Comparison of ENCODE assay signal across 8 cellular contexts in the genomic region with DNA sequence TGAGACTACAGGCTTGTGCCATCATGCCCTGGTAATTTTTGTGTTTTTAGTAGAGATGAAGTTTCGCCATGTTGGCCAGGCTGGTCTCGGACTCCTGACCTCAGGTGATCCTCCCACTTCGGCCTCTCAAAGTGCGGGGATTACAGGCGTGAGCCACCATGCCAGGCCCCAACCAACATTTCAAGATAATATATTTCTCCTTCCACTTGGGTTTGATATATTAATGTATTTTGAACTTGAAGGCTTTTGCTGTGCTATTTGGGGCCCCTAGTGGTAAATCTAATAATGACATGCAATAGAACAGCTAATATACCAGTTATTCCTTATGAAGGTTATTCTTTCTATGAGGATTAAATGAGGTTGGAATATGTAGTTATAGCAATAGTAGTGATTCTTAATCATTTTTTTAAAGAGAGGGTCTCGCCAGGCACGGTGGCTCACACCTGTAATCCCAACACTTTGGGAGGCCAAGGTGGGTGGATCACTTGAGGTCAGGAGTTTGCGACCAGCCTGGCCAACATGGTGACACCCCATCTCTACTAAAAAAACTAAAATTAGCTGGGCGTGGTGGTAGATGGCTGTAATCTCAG. TPM values are rescaled to one million over a fixed set of nuclear protein-coding genes. Genes with fewer than 3 reads are reported as not detected.
DNase-seq lines count a peak whose midpoint lies in the region; ATAC-seq and TF ChIP-seq lines count a peak whose summit lies in the region.
"Not testable (repeated sequence)": the region's sequence is repeated elsewhere in the genome, so short reads cannot be mapped to it uniquely, and the experiment has no call there.

No MANE protein-coding gene starts in this region.

- POLR2A ChIA-PET in CD4-positive, alpha-beta T cell (lab: Charles Lee); T-cell (lab: Charles Lee): not testable (repeated sequence)

- not testable (repeated sequence) for H3K9me2 ChIP-seq in Loucy (replicated peaks; ENCODE audit: low read depth, low read length)

- not testable (repeated sequence) for H3K79me2 ChIP-seq in Loucy (ENCODE audit: insufficient read depth, low read length); neural progenitor cell (ENCODE audit: low read depth)

- H3K4me1 Mint-ChIP-seq in CD4-positive, alpha-beta T cell (ENCODE audit: low read depth); T-cell; brain; neural progenitor cell: not testable (repeated sequence)

- not testable (repeated sequence) for H3K9ac ChIP-seq in Loucy (ENCODE audit: low read depth, low read length, poor library complexity, severe bottlenecking); neural progenitor cell

- H3K4me3 Mint-ChIP-seq in CD4-positive, alpha-beta T cell; T-cell; brain; neural progenitor cell: not testable (repeated sequence)

- ATAC-seq in CD4-positive, alpha-beta T cell (ENCODE audit: poor library complexity) = peak; percentile 51
- peak in 3 of 4 experiments; percentile 38 to 52 (median 47) for ATAC-seq in T-cell (replicated peaks in 1 of 4)
- ATAC-seq in foreskin keratinocyte = peak; percentile 61
- peak; percentile 74 for ATAC-seq in left lung
- ATAC-seq in thoracic aorta (ENCODE audit: insufficient number of reproducible peaks, low FRiP score, low read depth) = not testable (repeated sequence)

- not testable (repeated sequence) for H3K4me1 ChIP-seq in Loucy (ENCODE audit: insufficient read depth, low read length, poor library complexity, severe bottlenecking); foreskin keratinocyte; left lung; neural progenitor cell; thoracic aorta (ENCODE audit: control insufficient read depth in 1 of 2, low read depth in 2 of 2)

- not testable (repeated sequence) for DNase-seq in CD4-positive, alpha-beta T cell; T-cell; foreskin keratinocyte; left lung; neural progenitor cell (ENCODE audit: low spot score); thoracic aorta (ENCODE audit: low spot score)

- not testable (repeated sequence) for H3K27ac Mint-ChIP-seq in CD4-positive, alpha-beta T cell; T-cell; brain; neural progenitor cell

- peak; percentile 39 for TF ChIP-seq CTCF in CD4-positive, alpha-beta T cell (IDR thresholded peaks at IDR 0.05)
- 0 out of 2 replicates have a peak, but pooled peaks have one; percentile 14 for TF ChIP-seq CTCF in Loucy (conservative IDR thresholded peaks at IDR 0.05; ENCODE audit: low read length)
- peak; percentile 29 to 53 for TF ChIP-seq CTCF in brain (conservative IDR thresholded peaks at IDR 0.05)
- peak; percentile 31 for TF ChIP-seq CTCF in foreskin keratinocyte (conservative IDR thresholded peaks at IDR 0.05)
- peak in 1 of 2 donors; percentile 28 for TF ChIP-seq CTCF in left lung (IDR thresholded peaks at IDR 0.05)
- peak; percentile 31 for TF ChIP-seq CTCF in neural progenitor cell (IDR thresholded peaks at IDR 0.05)
- peak; percentile 23 for TF ChIP-seq CTCF in thoracic aorta (IDR thresholded peaks at IDR 0.05)

- H3K27me3 ChIP-seq in CD4-positive, alpha-beta T cell (ENCODE audit: control insufficient read depth, insufficient read depth, low read length); Loucy (ENCODE audit: insufficient read depth, low read length, poor library complexity, severe bottlenecking); foreskin keratinocyte; left lung; neural progenitor cell; thoracic aorta (replicated peaks; ENCODE audit: insufficient read depth): not testable (repeated sequence)

- CTCF ChIA-PET in CD4-positive, alpha-beta T cell (lab: Charles Lee); T-cell (lab: Charles Lee): not testable (repeated sequence)

- H3K27ac ChIP-seq in CD4-positive, alpha-beta T cell (ENCODE audit: low read depth, low read length); foreskin keratinocyte; left lung; neural progenitor cell; thoracic aorta: not testable (repeated sequence)

- H3K36me3 Mint-ChIP-seq in CD4-positive, alpha-beta T cell (ENCODE audit: low read depth); T-cell; brain; neural progenitor cell: not testable (repeated sequence)

- H3K36me3 ChIP-seq in Loucy (ENCODE audit: insufficient read depth, low read length); left lung; neural progenitor cell; thoracic aorta: not testable (repeated sequence)

- not testable (repeated sequence) for H3K4me3 ChIP-seq in Loucy (ENCODE audit: low read length, poor library complexity, severe bottlenecking); left lung; neural progenitor cell; thoracic aorta

- intact Hi-C loops in CD4-positive, alpha-beta T cell (cut with DNase I, micrococcal nuclease) = loop anchor here in 1 of 2 experiments (10.0 kb wide), 1 partner anchor 464 kb away; no protein-coding TSS in a partner anchor
- intact Hi-C loops in left lung (cut with DNase I) = not testable (repeated sequence)

- not testable (repeated sequence) for H3K4me2 ChIP-seq in Loucy (ENCODE audit: low read depth, low read length, poor library complexity, severe bottlenecking); neural progenitor cell

- not testable (repeated sequence) for H3F3A ChIP-seq in Loucy (ENCODE audit: low read depth); neural progenitor cell (ENCODE audit: low read depth)

- H4K20me1 ChIP-seq in Loucy (ENCODE audit: insufficient read depth, low read length, poor library complexity, severe bottlenecking); neural progenitor cell (ENCODE audit: low read depth): not testable (repeated sequence)

- not testable (repeated sequence) for H2AFZ ChIP-seq in Loucy (ENCODE audit: low read length); neural progenitor cell (replicated peaks)

- H3K9me3 ChIP-seq in CD4-positive, alpha-beta T cell (ENCODE audit: control insufficient read depth, low read length); Loucy (ENCODE audit: insufficient read depth, low read depth, low read length); left lung; neural progenitor cell (ENCODE audit: low read depth); thoracic aorta: not testable (repeated sequence)

- not testable (repeated sequence) for H3K27me3 Mint-ChIP-seq in CD4-positive, alpha-beta T cell; T-cell; brain; neural progenitor cell (ENCODE audit: insufficient read depth, low read depth)

- H3K9me3 Mint-ChIP-seq in CD4-positive, alpha-beta T cell; T-cell; brain; neural progenitor cell: not testable (repeated sequence)

RNA-seq across cellular contexts. Expression of a gene that starts 54.1 kb away (rescaled TPM):
- total RNA-seq in CD4-positive, alpha-beta T cell = 10 to 100 TPM; 20.6 to 23.0 TPM
- total RNA-seq in T-cell = 10 to 100 TPM; 20.9 to 29.3 (median 22.1) TPM
- 2.3 TPM for polyA plus RNA-seq in brain (ENCODE audit: insufficient read depth, low read depth, low replicate concordance)
- 22.1 and 23.9 TPM in 2 replicates for total RNA-seq in foreskin keratinocyte
- polyA plus RNA-seq in foreskin keratinocyte = 7.0 and 9.3 TPM in 2 replicates
- 10 to 100 TPM; 24.9 to 34.4 TPM for total RNA-seq in left lung
- 26.1 and 40.8 TPM in 2 replicates for total RNA-seq in neural progenitor cell (ENCODE audit: low replicate concordance)
- 10 to 100 TPM; 18.1 to 28.9 TPM for total RNA-seq in thoracic aorta

RNA-seq across cellular contexts. Expression of a gene that starts 54.5 kb away (rescaled TPM):
- total RNA-seq in CD4-positive, alpha-beta T cell = 10 to 100 TPM; 81.0 to 82.4 TPM
- total RNA-seq in T-cell (10 to 100 TPM; 71.0 to 89.2 (median 82.9) TPM), foreskin keratinocyte (98.1 and 120 TPM in 2 replicates), left lung (100 to 1,000 TPM in 1 of 2 donors, 10 to 100 TPM in 1; 92.2 to 126 TPM), neural progenitor cell (ENCODE audit: low replicate concordance) (174 and 181 TPM in 2 replicates), thoracic aorta (100 to 1,000 TPM; 141 to 189 TPM)
- polyA plus RNA-seq in brain (ENCODE audit: insufficient read depth, low read depth, low replicate concordance) (117 TPM), foreskin keratinocyte (42.4 and 61.8 TPM in 2 replicates)
